Comparison of ENCODE assay signal across 16 cellular contexts in genomic region chrX:31436424-31436823, GRCh38.
A peak's percentile ranks its signal among the peaks of the same experiment; 100 is the strongest.
DNase-seq lines count a peak whose midpoint lies in the region; ATAC-seq and TF ChIP-seq lines count a peak whose summit lies in the region.
"Had no signal": no experiment of that assay in that cellular context is flagged by ENCODE, and none has a peak within 500 bp of the region (broad histone marks: within the 10 kb centered on the region; RNA-seq: fewer than 3 reads in every experiment).

No MANE protein-coding gene starts in this region.

- H3K27ac Mint-ChIP-seq in H9 (peak overlapping the region in 2 of 3 experiments; percentile 63 to 76; a peak in 2 of 7 replicates), endodermal cell (peak overlapping the region; percentile 31)
- H3K27ac Mint-ChIP-seq: CD4-positive, alpha-beta memory T cell had no signal

- DNase-seq in H9 (no peak), endodermal cell (no peak), right lobe of liver (no peak), NCI-H1105 (lab: John Stamatoyannopoulos, UW) (no peak), dedifferentiated amniotic fluid mesenchymal stem cell (ENCODE audit: extremely low spot score) (no peak), lower leg skin (ENCODE audit: low spot score in 2 of 2) (no peak)
- DNase-seq: BE2C; CD4-positive, alpha-beta memory T cell; DMS153; GF-D8; IMR-90 had no signal

- no peak overlapping the region for H3K23ac ChIP-seq in H9 (ENCODE audit: insufficient read length, low read depth, low read length)

- no peaks in the 10 kb centered on the region for H3K27me3 ChIP-seq in H9 (ENCODE audit: insufficient read depth, low read length)
- no peaks in the 10 kb centered on the region; the same call in 1 of the 2 replicates for H3K27me3 ChIP-seq in HUES48 (ENCODE audit: control insufficient read depth, insufficient read depth, low read length)
- H3K27me3 ChIP-seq in endodermal cell (ENCODE audit: control insufficient read depth, insufficient read depth, low read length, poor library complexity, severe bottlenecking): no peaks in the 10 kb centered on the region
- no peaks in the 10 kb centered on the region for H3K27me3 ChIP-seq in right lobe of liver
- H3K27me3 ChIP-seq: BE2C had no signal

- no peaks in the 10 kb centered on the region for H3K36me3 ChIP-seq in HUES48 (ENCODE audit: control insufficient read depth, insufficient read depth, low read length)
- no peaks in the 10 kb centered on the region for H3K36me3 ChIP-seq in endodermal cell (ENCODE audit: control insufficient read depth, insufficient read depth, low read length)
- no peaks in the 10 kb centered on the region for H3K36me3 ChIP-seq in right lobe of liver
- H3K36me3 ChIP-seq: BE2C had no signal

- no peak overlapping the region for H3K14ac ChIP-seq in H9 (ENCODE audit: insufficient read depth, low read length)

- no peak overlapping the region for H3T11ph ChIP-seq in H9 (ENCODE audit: low read length)

- H2BK120ac ChIP-seq in H9 (ENCODE audit: low read depth, low read length, poor library complexity, severe bottlenecking): no peak overlapping the region

- H3K4me1 Mint-ChIP-seq in H9 (peaks cover 8 to 16% of the 10 kb centered on the region in 2 experiments), endodermal cell (peaks cover 10% of the 10 kb centered on the region)
- H3K4me1 Mint-ChIP-seq: CD4-positive, alpha-beta memory T cell had no signal

- no peak overlapping the region for H3K9ac ChIP-seq in H9 (ENCODE audit: extremely low read depth, insufficient read length, low read length)
- H3K9ac ChIP-seq in HUES48 (ENCODE audit: low read depth, low read length): no peak overlapping the region
- H3K9ac ChIP-seq in endodermal cell (ENCODE audit: extremely low read depth, low read length, poor library complexity, severe bottlenecking): no peak overlapping the region

- no peak overlapping the region for H3K4me3 Mint-ChIP-seq in H9
- no peak overlapping the region for H3K4me3 Mint-ChIP-seq in endodermal cell
- H3K4me3 Mint-ChIP-seq: CD4-positive, alpha-beta memory T cell had no signal

- no peaks in the 10 kb centered on the region for H4K20me1 ChIP-seq in H9 (ENCODE audit: control insufficient read depth, insufficient read depth, insufficient read length)

- H4K5ac ChIP-seq in H9 (ENCODE audit: insufficient read length, low read depth, low read length): no peak overlapping the region

- H3K4ac ChIP-seq in H9 (ENCODE audit: low read depth, low read length): no peak overlapping the region

- H3K4me2 ChIP-seq in H9 (ENCODE audit: insufficient read depth, insufficient read length, low read length): no peak overlapping the region
- H3K4me2 ChIP-seq: A549 had no signal

- H3K27me3 Mint-ChIP-seq in H9 (ENCODE audit: low read depth) (no peaks in the 10 kb centered on the region), endodermal cell (ENCODE audit: insufficient read depth) (no peaks in the 10 kb centered on the region)
- H3K27me3 Mint-ChIP-seq: CD4-positive, alpha-beta memory T cell had no signal

- H3K56ac ChIP-seq in H9 (ENCODE audit: insufficient read length, low read depth, low read length): no peak overlapping the region

- H2AK5ac ChIP-seq in H9 (ENCODE audit: insufficient read length, low read length): no peak overlapping the region

- H3K9me3 Mint-ChIP-seq in H9: peaks cover 45 to 51% of the 10 kb centered on the region in 2 experiments
- peaks cover 26% of the 10 kb centered on the region for H3K9me3 Mint-ChIP-seq in endodermal cell

- no peak overlapping the region for H4K91ac ChIP-seq in H9 (ENCODE audit: insufficient read length, low read depth, low read length)

- H3K36me3 Mint-ChIP-seq in H9 (ENCODE audit: insufficient read depth in 1 of 3, low read depth in 3 of 3): no peaks in the 10 kb centered on the region
- peaks cover 1% of the 10 kb centered on the region for H3K36me3 Mint-ChIP-seq in endodermal cell (ENCODE audit: low read depth)
- H3K36me3 Mint-ChIP-seq: CD4-positive, alpha-beta memory T cell had no signal

- ATAC-seq in right lobe of liver (peak in 3 of 4 donors; percentile 28 to 64 (median 53)), GM18873 (IDR thresholded peaks at IDR 0.05; ENCODE audit: low FRiP score, unreplicated experiment) (no peak)
- ATAC-seq: A549 had no signal

- H3K23me2 ChIP-seq in H9 (ENCODE audit: insufficient read length, low read depth, low read length, poor library complexity, severe bottlenecking): no peaks in the 10 kb centered on the region

- H3K9me3 ChIP-seq in H9 (ENCODE audit: control insufficient read depth, low read depth, low read length) (no peaks in the 10 kb centered on the region), HUES48 (ENCODE audit: control insufficient read depth, insufficient read depth, low read length) (no peaks in the 10 kb centered on the region), endodermal cell (ENCODE audit: control insufficient read depth, low read length) (no peaks in the 10 kb centered on the region), right lobe of liver (no peaks in the 10 kb centered on the region)
- H3K9me3 ChIP-seq: A549, BE2C had no signal

- TF ChIP-seq POLR2A in right lobe of liver (IDR thresholded peaks at IDR 0.05) (no peak), lower leg skin (IDR thresholded peaks at IDR 0.05) (no peak)

- H3K27ac ChIP-seq in H9 (ENCODE audit: insufficient read length, low read depth, low read length) (no peak overlapping the region), HUES48 (ENCODE audit: low read depth, low read length) (peak overlapping the region; percentile 82), endodermal cell (ENCODE audit: low read depth, low read length) (no peak overlapping the region), right lobe of liver (no peak overlapping the region)
- H3K27ac ChIP-seq: A549, C4-2B, HL-60 had no signal

- no peaks in the 10 kb centered on the region for H3K79me1 ChIP-seq in H9 (ENCODE audit: insufficient read depth, low read depth, low read length, poor library complexity, severe bottlenecking)

- WGBS in H9 (ENCODE audit: extremely low coverage, insufficient read length, low lambda C conversion rate): no CpG with 5 or more reads among the region's 3 CpGs
- 83% methylated on average over 3 of the region's 3 CpGs; no CpG with 5 or more reads in 1 of the 2 experiments for WGBS in endodermal cell (ENCODE audit: insufficient coverage in 1 of 2, insufficient read length in 1 of 2), 2 experiments
- WGBS in right lobe of liver (ENCODE audit: insufficient coverage, low coverage, low lambda C conversion rate, missing lambda C conversion rate): 36% methylated on average over 3 of the region's 3 CpGs
- 76 to 88% methylated on average over 3 of the region's 3 CpGs for WGBS in lower leg skin, 2 donors

- H3K4me3 ChIP-seq in HUES48 (ENCODE audit: low read depth, low read length) (no peak overlapping the region), endodermal cell (ENCODE audit: low read length) (no peak overlapping the region), right lobe of liver (no peak overlapping the region), lower leg skin (ENCODE audit: low read depth, poor library complexity, severe bottlenecking) (no peak overlapping the region)
- H3K4me3 ChIP-seq: A549 had no signal

- no peak overlapping the region for H2BK15ac ChIP-seq in H9 (ENCODE audit: low read depth, low read length)

- no peak overlapping the region for H2AFZ ChIP-seq in H9 (ENCODE audit: low read length)

- H2BK5ac ChIP-seq in H9 (ENCODE audit: insufficient read length, low read length): no peak overlapping the region

- no peaks in the 10 kb centered on the region for H3K79me2 ChIP-seq in H9 (ENCODE audit: insufficient read depth, low read length)

- no peaks in the 10 kb centered on the region for H3K4me1 ChIP-seq in H9 (ENCODE audit: insufficient read depth, low read length)
- H3K4me1 ChIP-seq in HUES48 (ENCODE audit: control insufficient read depth, insufficient read depth, low read length): peaks cover 22% of the 10 kb centered on the region
- no peaks in the 10 kb centered on the region for H3K4me1 ChIP-seq in endodermal cell (ENCODE audit: control insufficient read depth, insufficient read depth, low read length)
- H3K4me1 ChIP-seq in right lobe of liver: no peaks in the 10 kb centered on the region
- H3K4me1 ChIP-seq: A549, BE2C had no signal

- H2BK12ac ChIP-seq in H9 (ENCODE audit: insufficient read length, low read depth, low read length): no peak overlapping the region

- H3K18ac ChIP-seq in H9 (ENCODE audit: insufficient read length, low read depth, low read length): no peak overlapping the region

- TF ChIP-seq CTCF in H9 (conservative IDR thresholded peaks at IDR 0.05) (no peak), endodermal cell (conservative IDR thresholded peaks at IDR 0.05) (no peak), right lobe of liver (IDR thresholded peaks at IDR 0.05) (no peak), lower leg skin (IDR thresholded peaks at IDR 0.05) (no peak)

- H4K8ac ChIP-seq in H9 (replicated peaks; ENCODE audit: insufficient read length, low read depth, low read length): no peak overlapping the region

- intact Hi-C loops in right lobe of liver (cut with DNase I): no loop called here
- intact Hi-C loops in lower leg skin (cut with DNase I; ENCODE audit: low total_unique reads): no loop called here

- H2BK20ac ChIP-seq in H9 (ENCODE audit: low read depth, low read length, poor library complexity, severe bottlenecking): no peak overlapping the region
